ENCODE assay signal across 11 cellular contexts in the genomic region with DNA sequence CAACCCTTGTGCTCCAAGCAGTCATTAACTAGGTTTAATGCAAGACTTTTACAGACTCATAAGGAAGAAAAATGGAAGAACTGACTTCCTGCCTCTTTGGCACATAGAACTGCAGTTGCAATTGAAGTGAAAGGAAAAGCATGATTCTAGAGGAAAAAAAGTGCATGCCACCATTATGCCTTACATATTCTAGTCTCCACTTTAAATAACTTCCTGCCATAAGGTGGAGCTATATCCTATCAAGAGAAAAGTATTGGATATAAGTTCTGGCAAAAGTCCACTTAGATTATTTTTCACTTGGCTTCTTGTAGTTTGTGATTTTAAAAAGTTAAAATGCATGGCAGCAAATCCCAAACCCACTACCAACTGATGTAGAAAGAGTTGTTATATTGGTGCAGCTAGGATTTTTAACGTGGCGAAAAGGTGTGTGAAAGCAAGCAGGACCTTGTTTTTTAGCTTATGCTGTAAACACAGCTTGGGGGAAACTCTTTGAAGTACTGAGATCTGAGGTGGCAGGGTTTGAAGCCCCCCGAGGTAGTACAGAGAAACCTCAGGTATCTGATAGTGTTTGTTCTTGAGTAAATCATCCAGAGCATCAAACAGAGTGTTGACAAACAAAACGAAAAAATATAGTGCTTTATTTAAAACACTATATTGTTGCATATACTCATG.
A peak's percentile ranks its signal among the peaks of the same experiment; 100 is the strongest.
DNase-seq lines count a peak whose midpoint lies in the region; ATAC-seq and TF ChIP-seq lines count a peak whose summit lies in the region.
"Had no signal": no experiment of that assay in that cellular context is flagged by ENCODE, and none has a peak within 500 bp of the region (broad histone marks: within the 10 kb centered on the region; RNA-seq: fewer than 3 reads in every experiment).

No MANE protein-coding gene starts in this region.

- ATAC-seq in WTC11 (peak; percentile 68), left colon (peak; percentile 45), upper lobe of left lung (ENCODE audit: low FRiP score in 2 of 2) (no peak), HG03108 (IDR thresholded peaks at IDR 0.05; ENCODE audit: unreplicated experiment) (no peak)
- ATAC-seq in stimulated activated effector memory CD8-positive, alpha-beta T cell treated with anti-CD3 and anti-CD28 coated beads, Interleukin-12 subunit alpha, Interleukin-12 subunit beta, amount 100 ng/mL, for 72 hours = no peak

- TF ChIP-seq POLR2A in upper lobe of left lung (IDR thresholded peaks at IDR 0.05) (no peak), Peyer's patch (IDR thresholded peaks at IDR 0.05) (no peak)

- no peaks in the 10 kb centered on the region; the same call in 1 of the 2 replicates for H3K27me3 Mint-ChIP-seq in WTC11 (ENCODE audit: low read depth)

- 37 to 48% methylated on average over 4 of the region's 4 CpGs for WGBS in upper lobe of left lung, 2 donors

- DNase-seq in D341Med (ENCODE audit: low spot score) = peak; percentile 22
- DNase-seq in HuH-7 (ENCODE audit: low spot score) = peak; percentile 8
- no peak for DNase-seq in WTC11 (ENCODE audit: low spot score)
- DNase-seq in left colon = no peak
- DNase-seq in upper lobe of left lung = no peak
- no peak for DNase-seq in stimulated activated effector memory CD8-positive, alpha-beta T cell treated with anti-CD3 and anti-CD28 coated beads, Interleukin-12 subunit alpha, Interleukin-12 subunit beta, amount 100 ng/mL, for 72 hours (ENCODE audit: low spot score in 2 of 2)
- no peak for DNase-seq in Peyer's patch
- DNase-seq: activated gamma-delta T cell treated with Interleukin-2 at 50 U/mL for 16 hours had no signal

- peak; percentile 13; the same call in 1 of the 2 replicates for TF ChIP-seq CTCF in WTC11 (IDR thresholded peaks at IDR 0.05)
- peak in 1 of 6 experiments; percentile 25 for TF ChIP-seq CTCF in upper lobe of left lung (IDR thresholded peaks at IDR 0.05)
- TF ChIP-seq CTCF in Peyer's patch (IDR thresholded peaks at IDR 0.05) = no peak

- peaks cover 10% of the 10 kb centered on the region; the same call in 1 of the 2 replicates for H3K9me3 Mint-ChIP-seq in WTC11
- no peaks in the 10 kb centered on the region for H3K9me3 Mint-ChIP-seq in stimulated activated effector memory CD8-positive, alpha-beta T cell treated with anti-CD3 and anti-CD28 coated beads, Interleukin-12 subunit alpha, Interleukin-12 subunit beta, amount 100 ng/mL, for 72 hours

- CTCF ChIA-PET in WTC11 (lab: Charles Lee) = interaction anchor here (0.8 to 1.6 kb wide), 9 partner anchors 10 to 1110 kb away, joined by 3 to 23 read pairs (median 5); no protein-coding TSS in a partner anchor

- no peak for TF ChIP-seq EP300 in upper lobe of left lung (IDR thresholded peaks at IDR 0.05)

- H3K4me3 Mint-ChIP-seq in WTC11 = no peak overlapping the region
- H3K4me3 Mint-ChIP-seq in stimulated activated effector memory CD8-positive, alpha-beta T cell treated with anti-CD3 and anti-CD28 coated beads, Interleukin-12 subunit alpha, Interleukin-12 subunit beta, amount 100 ng/mL, for 72 hours = no peak overlapping the region

- peak overlapping the region; percentile 54; the same call in 1 of the 2 replicates for H3K27ac Mint-ChIP-seq in WTC11
- no peak overlapping the region for H3K27ac Mint-ChIP-seq in stimulated activated effector memory CD8-positive, alpha-beta T cell treated with anti-CD3 and anti-CD28 coated beads, Interleukin-12 subunit alpha, Interleukin-12 subunit beta, amount 100 ng/mL, for 72 hours

- H3K9me3 ChIP-seq in upper lobe of left lung = no peaks in the 10 kb centered on the region
- no peaks in the 10 kb centered on the region for H3K9me3 ChIP-seq in Peyer's patch
- H3K9me3 ChIP-seq: neutrophil, tibial nerve had no signal

- no peaks in the 10 kb centered on the region for H3K27me3 ChIP-seq in upper lobe of left lung
- no peaks in the 10 kb centered on the region for H3K27me3 ChIP-seq in Peyer's patch
- H3K27me3 ChIP-seq: neutrophil, tibial nerve had no signal

- H3K4me3 ChIP-seq in upper lobe of left lung (no peak overlapping the region), Peyer's patch (no peak overlapping the region)
- H3K4me3 ChIP-seq: tibial nerve had no signal

- H3K36me3 ChIP-seq in upper lobe of left lung = no peaks in the 10 kb centered on the region
- no peaks in the 10 kb centered on the region for H3K36me3 ChIP-seq in Peyer's patch
- H3K36me3 ChIP-seq: neutrophil, tibial nerve had no signal

- peaks cover 11% of the 10 kb centered on the region for H3K4me1 Mint-ChIP-seq in WTC11
- no peaks in the 10 kb centered on the region for H3K4me1 Mint-ChIP-seq in stimulated activated effector memory CD8-positive, alpha-beta T cell treated with anti-CD3 and anti-CD28 coated beads, Interleukin-12 subunit alpha, Interleukin-12 subunit beta, amount 100 ng/mL, for 72 hours

- no peaks in the 10 kb centered on the region for H3K36me3 Mint-ChIP-seq in WTC11
- no peaks in the 10 kb centered on the region for H3K36me3 Mint-ChIP-seq in stimulated activated effector memory CD8-positive, alpha-beta T cell treated with anti-CD3 and anti-CD28 coated beads, Interleukin-12 subunit alpha, Interleukin-12 subunit beta, amount 100 ng/mL, for 72 hours

- POLR2A ChIA-PET in WTC11 (lab: Charles Lee) = no interaction called here

- no peak overlapping the region for H3K27ac ChIP-seq in upper lobe of left lung
- H3K27ac ChIP-seq in Peyer's patch = no peak overlapping the region
- H3K27ac ChIP-seq: neutrophil, tibial nerve had no signal

- no peaks in the 10 kb centered on the region for H3K4me1 ChIP-seq in upper lobe of left lung
- no peaks in the 10 kb centered on the region for H3K4me1 ChIP-seq in Peyer's patch
- H3K4me1 ChIP-seq: tibial nerve had no signal

- intact Hi-C loops in left colon (cut with DNase I, micrococcal nuclease) = no loop called here

TF ChIP-seq in WTC11, 78 proteins besides CTCF, POLR2A, EP300 and RAD21:
- TF ChIP-seq ZNF317 (CRISPR knock-in tag; IDR thresholded peaks at IDR 0.05; ENCODE audit: borderline replicate concordance, low read depth) (no peak), ZNF138 (CRISPR knock-in tag; conservative IDR thresholded peaks at IDR 0.05) (no peak), ATF1 (CRISPR knock-in tag; IDR thresholded peaks at IDR 0.05) (no peak)
- TF ChIP-seq, protein P1, sequence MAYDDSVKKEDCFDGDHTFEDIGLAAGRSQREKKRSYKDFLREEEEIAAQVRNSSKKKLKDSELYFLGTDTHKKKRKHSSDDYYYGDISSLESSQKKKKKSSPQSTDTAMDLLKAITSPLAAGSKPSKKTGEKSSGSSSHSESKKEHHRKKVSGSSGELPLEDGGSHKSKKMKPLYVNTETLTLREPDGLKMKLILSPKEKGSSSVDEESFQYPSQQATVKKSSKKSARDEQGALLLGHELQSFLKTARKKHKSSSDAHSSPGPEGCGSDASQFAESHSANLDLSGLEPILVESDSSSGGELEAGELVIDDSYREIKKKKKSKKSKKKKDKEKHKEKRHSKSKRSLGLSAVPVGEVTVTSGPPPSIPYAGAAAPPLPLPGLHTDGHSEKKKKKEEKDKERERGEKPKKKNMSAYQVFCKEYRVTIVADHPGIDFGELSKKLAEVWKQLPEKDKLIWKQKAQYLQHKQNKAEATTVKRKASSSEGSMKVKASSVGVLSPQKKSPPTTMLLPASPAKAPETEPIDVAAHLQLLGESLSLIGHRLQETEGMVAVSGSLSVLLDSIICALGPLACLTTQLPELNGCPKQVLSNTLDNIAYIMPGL (CRISPR knock-in tag; IDR thresholded peaks at IDR 0.05) = no peak
- TF ChIP-seq, protein P2, sequence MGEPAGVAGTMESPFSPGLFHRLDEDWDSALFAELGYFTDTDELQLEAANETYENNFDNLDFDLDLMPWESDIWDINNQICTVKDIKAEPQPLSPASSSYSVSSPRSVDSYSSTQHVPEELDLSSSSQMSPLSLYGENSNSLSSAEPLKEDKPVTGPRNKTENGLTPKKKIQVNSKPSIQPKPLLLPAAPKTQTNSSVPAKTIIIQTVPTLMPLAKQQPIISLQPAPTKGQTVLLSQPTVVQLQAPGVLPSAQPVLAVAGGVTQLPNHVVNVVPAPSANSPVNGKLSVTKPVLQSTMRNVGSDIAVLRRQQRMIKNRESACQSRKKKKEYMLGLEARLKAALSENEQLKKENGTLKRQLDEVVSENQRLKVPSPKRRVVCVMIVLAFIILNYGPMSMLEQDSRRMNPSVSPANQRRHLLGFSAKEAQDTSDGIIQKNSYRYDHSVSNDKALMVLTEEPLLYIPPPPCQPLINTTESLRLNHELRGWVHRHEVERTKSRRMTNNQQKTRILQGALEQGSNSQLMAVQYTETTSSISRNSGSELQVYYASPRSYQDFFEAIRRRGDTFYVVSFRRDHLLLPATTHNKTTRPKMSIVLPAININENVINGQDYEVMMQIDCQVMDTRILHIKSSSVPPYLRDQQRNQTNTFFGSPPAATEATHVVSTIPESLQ (CRISPR knock-in tag; IDR thresholded peaks at IDR 0.05) = no peak
- TF ChIP-seq, protein P3, sequence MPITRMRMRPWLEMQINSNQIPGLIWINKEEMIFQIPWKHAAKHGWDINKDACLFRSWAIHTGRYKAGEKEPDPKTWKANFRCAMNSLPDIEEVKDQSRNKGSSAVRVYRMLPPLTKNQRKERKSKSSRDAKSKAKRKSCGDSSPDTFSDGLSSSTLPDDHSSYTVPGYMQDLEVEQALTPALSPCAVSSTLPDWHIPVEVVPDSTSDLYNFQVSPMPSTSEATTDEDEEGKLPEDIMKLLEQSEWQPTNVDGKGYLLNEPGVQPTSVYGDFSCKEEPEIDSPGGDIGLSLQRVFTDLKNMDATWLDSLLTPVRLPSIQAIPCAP (CRISPR knock-in tag; IDR thresholded peaks at IDR 0.05) = no peak

Comparison
In these comparisons a context has a peak if more than half of its experiments do, and no peak if none do; other contexts are left out.
1. DNase-seq: peak in D341Med (single experiment) and HuH-7 (single experiment); none in WTC11 (single experiment), left colon (0 of 2), upper lobe of left lung (0 of 2), stimulated activated effector memory CD8-positive, alpha-beta T cell treated with anti-CD3 and anti-CD28 coated beads, Interleukin-12 subunit alpha, Interleukin-12 subunit beta, amount 100 ng/mL, for 72 hours (0 of 2) and Peyer's patch (0 of 3).
2. ATAC-seq: peak in WTC11 (single experiment) and left colon (single experiment); none in upper lobe of left lung (0 of 2), HG03108 (single experiment) and stimulated activated effector memory CD8-positive, alpha-beta T cell treated with anti-CD3 and anti-CD28 coated beads, Interleukin-12 subunit alpha, Interleukin-12 subunit beta, amount 100 ng/mL, for 72 hours (single experiment).